In genomic region chr2:97355887-97356286, GRCh38 we compare ENCODE assay signal across 24 cellular contexts.
A peak's percentile ranks its signal among the peaks of the same experiment; 100 is the strongest.
DNase-seq lines count a peak whose midpoint lies in the region; ATAC-seq and TF ChIP-seq lines count a peak whose summit lies in the region.
"Had no signal": no experiment of that assay in that cellular context is flagged by ENCODE, and none has a peak within 500 bp of the region (broad histone marks: within the 10 kb centered on the region; RNA-seq: fewer than 3 reads in every experiment).

No MANE protein-coding gene starts in this region.

- CTCF ChIA-PET in OCI-LY7 (lab: Charles Lee; ENCODE audit: unreplicated experiment), result no interaction called here

- no TSS peak for BruUV-seq in OCI-LY7 (replicated peaks; lab: Mats Ljungman, UMichigan)

- no peaks in the 10 kb centered on the region for H4K20me1 ChIP-seq in OCI-LY7 (ENCODE audit: insufficient read depth, low read length)
- H4K20me1 ChIP-seq: BLaER1 had no signal

- TF ChIP-seq CTCF in right atrium auricular region (IDR thresholded peaks at IDR 0.05) (no peak), OCI-LY7 (conservative IDR thresholded peaks at IDR 0.05; ENCODE audit: low read length) (peak; percentile 69)

- intact Hi-C loops in left ventricle myocardium superior (cut with micrococcal nuclease), result no loop called here
- intact Hi-C loops in OCI-LY7 (cut with micrococcal nuclease; ENCODE audit: unreplicated experiment), result no loop called here

- H3K4me1 ChIP-seq in right atrium auricular region (no peaks in the 10 kb centered on the region), OCI-LY7 (ENCODE audit: insufficient read depth, low read length, poor library complexity, severe bottlenecking) (peaks cover 16% of the 10 kb centered on the region)
- H3K4me1 ChIP-seq: esophagus muscularis mucosa, gastroesophageal sphincter, SJSA1, tibial nerve had no signal

- H3K4me3 ChIP-seq in right atrium auricular region, result no peak overlapping the region
- H3K4me3 ChIP-seq in OCI-LY7 (ENCODE audit: low read depth, low read length, poor library complexity, severe bottlenecking), result no peak overlapping the region
- H3K4me3 ChIP-seq: BLaER1, esophagus muscularis mucosa, gastroesophageal sphincter, SJSA1, spleen, tibial nerve had no signal

- H3K9me2 ChIP-seq in OCI-LY7 (ENCODE audit: insufficient read depth, low read length), result no peaks in the 10 kb centered on the region

- no peaks in the 10 kb centered on the region for H3K9me3 ChIP-seq in right atrium auricular region
- H3K9me3 ChIP-seq in OCI-LY7 (ENCODE audit: low read length), result no peaks in the 10 kb centered on the region
- H3K9me3 ChIP-seq: BLaER1, esophagus muscularis mucosa, SJSA1, spleen, tibial nerve had no signal

- ATAC-seq in left ventricle myocardium superior (no peak), GM21515 (IDR thresholded peaks at IDR 0.05; ENCODE audit: unreplicated experiment) (no peak)
- ATAC-seq: activated naive CD8-positive, alpha-beta T cell treated with anti-CD3 and anti-CD28 coated beads, Interleukin-2, amount 50 U/mL, for 24 hours; gastroesophageal sphincter; stimulated activated naive CD8-positive, alpha-beta T cell treated with anti-CD3 and anti-CD28 coated beads, Interleukin-15, amount 100 ng/mL, for 72 hours had no signal

- H3K4me2 ChIP-seq in OCI-LY7 (ENCODE audit: low read length), result no peak overlapping the region

- no peaks in the 10 kb centered on the region for H3K36me3 ChIP-seq in right atrium auricular region
- H3K36me3 ChIP-seq in OCI-LY7 (ENCODE audit: insufficient read depth, low read length), result no peaks in the 10 kb centered on the region
- H3K36me3 ChIP-seq: BLaER1, esophagus muscularis mucosa, gastroesophageal sphincter, SJSA1, spleen, tibial nerve had no signal

- no peak overlapping the region for H3K27ac ChIP-seq in right atrium auricular region
- H3K27ac ChIP-seq in OCI-LY7 (ENCODE audit: low read depth, low read length, poor library complexity, severe bottlenecking), result no peak overlapping the region
- H3K27ac ChIP-seq: BLaER1, esophagus muscularis mucosa, gastroesophageal sphincter, SJSA1, spleen, tibial nerve, VCaP had no signal

- POLR2A ChIA-PET in OCI-LY7 (lab: Charles Lee), result no interaction called here

- no peak overlapping the region for H2AFZ ChIP-seq in OCI-LY7 (ENCODE audit: low read length)

- no peaks in the 10 kb centered on the region for H3K27me3 ChIP-seq in right atrium auricular region
- H3K27me3 ChIP-seq: BLaER1, tibial nerve had no signal

- DNase-seq in right atrium auricular region (ENCODE audit: low spot score), result peak; percentile 48
- no peak for DNase-seq in left ventricle myocardium superior
- DNase-seq in OCI-LY7 (ENCODE audit: low spot score), result peak; percentile 63
- DNase-seq in dermis blood vessel endothelial cell, result peak; percentile 12
- DNase-seq in OCI-M1 (lab: John Stamatoyannopoulos, UW), result no peak
- DNase-seq in HuH-7.5 (ENCODE audit: low spot score), result no peak
- DNase-seq in SW480 (ENCODE audit: low spot score), result no peak
- DNase-seq: activated CD4-positive, alpha-beta T cell treated with anti-CD3 and anti-CD28 coated beads, Interleukin-2, amount 50 U/mL, for 4 hours; activated gamma-delta T cell; activated naive CD8-positive, alpha-beta T cell treated with anti-CD3 and anti-CD28 coated beads, Interleukin-2, amount 50 U/mL, for 24 hours; COR-L47; effector memory CD4-positive, alpha-beta T cell; NCI-H1105 treated with DMSO at 0.1 percent for 48 hours; NCI-H2081 treated with DMSO at 0.1 percent for 48 hours; occipital lobe; spleen; stimulated activated naive CD8-positive, alpha-beta T cell treated with anti-CD3 and anti-CD28 coated beads, Interleukin-15, amount 100 ng/mL, for 72 hours had no signal

- no peaks in the 10 kb centered on the region for H3K79me2 ChIP-seq in OCI-LY7 (ENCODE audit: insufficient read depth, low read depth, low read length)

Comparison
In these comparisons a context has a peak if more than half of its experiments do, and no peak if none do; other contexts are left out.
1. DNase-seq: peak in right atrium auricular region (single experiment), OCI-LY7 (single experiment) and dermis blood vessel endothelial cell (single experiment); none in left ventricle myocardium superior (single experiment), OCI-M1 (single experiment), HuH-7.5 (single experiment) and SW480 (single experiment).